30 cellular contexts compared by ENCODE assay signal in genomic region chr16:57752203-57752580, GRCh38. TPM values are rescaled to one million over a fixed set of nuclear protein-coding genes. Genes with fewer than 3 reads are reported as not detected.
"Had no signal": no experiment of that assay in that cellular context is flagged by ENCODE, and none has a peak within 500 bp of the region (broad histone marks: within the 10 kb centered on the region; RNA-seq: fewer than 3 reads in every experiment).

No MANE protein-coding gene starts in this region.

- ATAC-seq: effector memory CD8-positive, alpha-beta T cell; heart right ventricle; left lobe of liver; naive thymus-derived CD4-positive, alpha-beta T cell; right cardiac atrium; stimulated activated effector memory CD8-positive, alpha-beta T cell treated with anti-CD3 and anti-CD28 coated beads, Interleukin-12 subunit alpha, Interleukin-12 subunit beta, amount 100 ng/mL, for 72 hours had no signal

- H3K36me3 ChIP-seq: prostate gland had no signal

- H3K27ac Mint-ChIP-seq: effector memory CD8-positive, alpha-beta T cell; naive thymus-derived CD4-positive, alpha-beta T cell; stimulated activated effector memory CD8-positive, alpha-beta T cell treated with anti-CD3 and anti-CD28 coated beads, Interleukin-12 subunit alpha, Interleukin-12 subunit beta, amount 100 ng/mL, for 72 hours had no signal

- DNase-seq: effector memory CD8-positive, alpha-beta T cell; erythroblast; esophagus squamous epithelium; foreskin melanocyte; heart right ventricle; hippocampal formation; immature natural killer cell; islet precursor cell; mammary epithelial cell; mesendoderm; midbrain; naive thymus-derived CD4-positive, alpha-beta T cell; sigmoid colon; stimulated activated CD4-positive, alpha-beta T cell treated with anti-CD3 and anti-CD28 coated beads, Interleukin-2, amount 100 ng/mL, for 24 hours; stimulated activated CD4-positive, alpha-beta T cell treated with anti-CD3 and anti-CD28 coated beads, Interleukin-4, amount 100 ng/mL, for 24 hours; stimulated activated naive CD4-positive, alpha-beta T cell treated with Interleukin-2 at 50 U/mL for 16 hours; stomach; testis; tibial artery had no signal

- H3K4me1 ChIP-seq: parathyroid adenoma, prostate gland, testis had no signal

- H3K4me3 Mint-ChIP-seq: effector memory CD8-positive, alpha-beta T cell; immature natural killer cell; neural crest cell; stimulated activated effector memory CD8-positive, alpha-beta T cell treated with anti-CD3 and anti-CD28 coated beads, Interleukin-12 subunit alpha, Interleukin-12 subunit beta, amount 100 ng/mL, for 72 hours had no signal

- H3K4me3 ChIP-seq: coronary artery, esophagus squamous epithelium, heart right ventricle, prostate gland, sigmoid colon, stomach, testis, tibial artery, upper lobe of left lung had no signal

- H3K9me3 ChIP-seq: esophagus squamous epithelium, heart right ventricle, prostate gland, sigmoid colon, stomach, testis, tibial artery, upper lobe of left lung had no signal

- H3K27ac ChIP-seq: coronary artery, esophagus squamous epithelium, heart right ventricle, parathyroid adenoma, prostate gland, sigmoid colon, stomach, testis, tibial artery, upper lobe of left lung had no signal

- H3K27me3 Mint-ChIP-seq: effector memory CD8-positive, alpha-beta T cell; naive thymus-derived CD4-positive, alpha-beta T cell had no signal

- H3K9me3 Mint-ChIP-seq: effector memory CD8-positive, alpha-beta T cell; neural crest cell; stimulated activated effector memory CD8-positive, alpha-beta T cell treated with anti-CD3 and anti-CD28 coated beads, Interleukin-12 subunit alpha, Interleukin-12 subunit beta, amount 100 ng/mL, for 72 hours had no signal

- H3K27me3 ChIP-seq: esophagus squamous epithelium, heart right ventricle, sigmoid colon, stomach, testis, tibial artery, upper lobe of left lung had no signal

RNA-seq across cellular contexts. Expression of gene DRC7, which starts 57.6 kb away (rescaled TPM):
- total RNA-seq: lower leg skin; mammary epithelial cell; naive thymus-derived CD4-positive, alpha-beta T cell; osteoblast; right cardiac atrium; sigmoid colon; skeletal muscle tissue; stomach had no signal
